ENCODE assay signal across 1 cellular context in genomic region chr5:17213938-17214337, GRCh38.
TF ChIP-seq lines count a peak whose summit lies in the region.

No MANE protein-coding gene starts in this region.

TF ChIP-seq in IMR-90, 13 proteins besides CTCF, POLR2A, EP300 and RAD21:
- TF ChIP-seq RFX5 (IDR thresholded peaks at IDR 0.05; ENCODE audit: low read depth, low read length) (no peak), CHD1 (IDR thresholded peaks at IDR 0.05; ENCODE audit: low read depth, low read length) (no peak), NFE2L2 (IDR thresholded peaks at IDR 0.05; ENCODE audit: low read depth, low read length) (no peak), FOS (IDR thresholded peaks at IDR 0.05; ENCODE audit: low read depth, low read length) (no peak), SMC3 (IDR thresholded peaks at IDR 0.05; ENCODE audit: low read depth, low read length) (no peak), RCOR1 (IDR thresholded peaks at IDR 0.05; ENCODE audit: insufficient replicate concordance, low read length) (no peak), BHLHE40 (IDR thresholded peaks at IDR 0.05; ENCODE audit: low read depth, low read length) (no peak), MXI1 (IDR thresholded peaks at IDR 0.05; ENCODE audit: borderline replicate concordance, low read depth, low read length) (no peak), MAZ (IDR thresholded peaks at IDR 0.05; ENCODE audit: borderline replicate concordance, low read depth, low read length) (no peak), MAFK (IDR thresholded peaks at IDR 0.05; ENCODE audit: low read depth, low read length) (no peak)
